ENCODE assay signal across 2 cellular contexts in the genomic region with DNA sequence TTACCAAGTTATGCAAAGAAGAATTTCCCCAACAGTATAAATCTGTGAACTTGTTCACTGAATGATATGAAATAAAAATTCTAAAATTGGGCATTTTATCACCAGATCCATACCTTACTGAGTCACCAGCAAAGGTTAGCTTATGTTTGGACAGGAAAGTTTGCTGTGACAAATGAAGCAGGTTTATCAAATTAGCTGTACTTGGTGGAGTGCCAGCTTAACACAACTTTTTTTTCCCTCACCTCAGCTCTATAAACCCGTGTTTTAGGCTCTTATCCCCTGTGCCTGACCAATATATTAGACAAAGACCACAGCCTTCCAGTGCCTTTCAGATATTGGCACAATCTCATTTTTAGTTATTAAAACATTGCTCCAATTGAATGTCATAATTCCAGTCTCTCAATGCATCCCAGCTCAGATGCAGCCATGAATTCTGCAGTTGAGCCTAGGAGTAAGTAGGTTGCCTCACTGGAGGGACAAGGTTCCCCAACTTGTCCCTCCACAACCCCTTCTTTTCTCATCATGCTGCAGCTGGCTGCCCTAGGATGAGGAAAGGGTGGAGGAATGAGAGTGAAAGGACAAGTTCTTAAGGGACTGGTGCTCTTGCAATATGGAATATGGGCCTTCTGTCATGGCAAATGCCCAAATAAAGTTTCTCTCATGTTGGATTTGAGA.
TF ChIP-seq lines count a peak whose summit lies in the region.

No MANE protein-coding gene starts in this region.

TF ChIP-seq in SK-N-SH, 30 proteins besides CTCF, POLR2A, EP300 and RAD21 (continued from another document):
- TF ChIP-seq, protein P1, sequence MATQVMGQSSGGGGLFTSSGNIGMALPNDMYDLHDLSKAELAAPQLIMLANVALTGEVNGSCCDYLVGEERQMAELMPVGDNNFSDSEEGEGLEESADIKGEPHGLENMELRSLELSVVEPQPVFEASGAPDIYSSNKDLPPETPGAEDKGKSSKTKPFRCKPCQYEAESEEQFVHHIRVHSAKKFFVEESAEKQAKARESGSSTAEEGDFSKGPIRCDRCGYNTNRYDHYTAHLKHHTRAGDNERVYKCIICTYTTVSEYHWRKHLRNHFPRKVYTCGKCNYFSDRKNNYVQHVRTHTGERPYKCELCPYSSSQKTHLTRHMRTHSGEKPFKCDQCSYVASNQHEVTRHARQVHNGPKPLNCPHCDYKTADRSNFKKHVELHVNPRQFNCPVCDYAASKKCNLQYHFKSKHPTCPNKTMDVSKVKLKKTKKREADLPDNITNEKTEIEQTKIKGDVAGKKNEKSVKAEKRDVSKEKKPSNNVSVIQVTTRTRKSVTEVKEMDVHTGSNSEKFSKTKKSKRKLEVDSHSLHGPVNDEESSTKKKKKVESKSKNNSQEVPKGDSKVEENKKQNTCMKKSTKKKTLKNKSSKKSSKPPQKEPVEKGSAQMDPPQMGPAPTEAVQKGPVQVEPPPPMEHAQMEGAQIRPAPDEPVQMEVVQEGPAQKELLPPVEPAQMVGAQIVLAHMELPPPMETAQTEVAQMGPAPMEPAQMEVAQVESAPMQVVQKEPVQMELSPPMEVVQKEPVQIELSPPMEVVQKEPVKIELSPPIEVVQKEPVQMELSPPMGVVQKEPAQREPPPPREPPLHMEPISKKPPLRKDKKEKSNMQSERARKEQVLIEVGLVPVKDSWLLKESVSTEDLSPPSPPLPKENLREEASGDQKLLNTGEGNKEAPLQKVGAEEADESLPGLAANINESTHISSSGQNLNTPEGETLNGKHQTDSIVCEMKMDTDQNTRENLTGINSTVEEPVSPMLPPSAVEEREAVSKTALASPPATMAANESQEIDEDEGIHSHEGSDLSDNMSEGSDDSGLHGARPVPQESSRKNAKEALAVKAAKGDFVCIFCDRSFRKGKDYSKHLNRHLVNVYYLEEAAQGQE (IDR thresholded peaks at IDR 0.05; ENCODE audit: low read depth, low read length) = no peak
- no peak for TF ChIP-seq NRF1 (IDR thresholded peaks at IDR 0.05; ENCODE audit: low read depth, low read length)
- no peak for TF ChIP-seq SMC3 (IDR thresholded peaks at IDR 0.05; ENCODE audit: low read depth, low read length)
- no peak for TF ChIP-seq POLR2AphosphoS5 (IDR thresholded peaks at IDR 0.05; ENCODE audit: low read depth, low read length)
- TF ChIP-seq JUND (IDR thresholded peaks at IDR 0.05) = no peak
- TF ChIP-seq CHD2 (IDR thresholded peaks at IDR 0.05; ENCODE audit: low read length, partially characterized antibody) = no peak
- TF ChIP-seq ELF1 (IDR thresholded peaks at IDR 0.05) = no peak
- no peak for TF ChIP-seq RXRA (IDR thresholded peaks at IDR 0.05; ENCODE audit: borderline replicate concordance, low read depth)
- TF ChIP-seq RFX5 (IDR thresholded peaks at IDR 0.05; ENCODE audit: low read length) = no peak
- TF ChIP-seq FOXM1 (IDR thresholded peaks at IDR 0.05; ENCODE audit: low read depth) = no peak
- no peak for TF ChIP-seq YY1 (IDR thresholded peaks at IDR 0.05; ENCODE audit: low read depth)
- no peak for TF ChIP-seq TEAD4 (IDR thresholded peaks at IDR 0.05; ENCODE audit: borderline replicate concordance, insufficient read depth)
- TF ChIP-seq, protein P2, sequence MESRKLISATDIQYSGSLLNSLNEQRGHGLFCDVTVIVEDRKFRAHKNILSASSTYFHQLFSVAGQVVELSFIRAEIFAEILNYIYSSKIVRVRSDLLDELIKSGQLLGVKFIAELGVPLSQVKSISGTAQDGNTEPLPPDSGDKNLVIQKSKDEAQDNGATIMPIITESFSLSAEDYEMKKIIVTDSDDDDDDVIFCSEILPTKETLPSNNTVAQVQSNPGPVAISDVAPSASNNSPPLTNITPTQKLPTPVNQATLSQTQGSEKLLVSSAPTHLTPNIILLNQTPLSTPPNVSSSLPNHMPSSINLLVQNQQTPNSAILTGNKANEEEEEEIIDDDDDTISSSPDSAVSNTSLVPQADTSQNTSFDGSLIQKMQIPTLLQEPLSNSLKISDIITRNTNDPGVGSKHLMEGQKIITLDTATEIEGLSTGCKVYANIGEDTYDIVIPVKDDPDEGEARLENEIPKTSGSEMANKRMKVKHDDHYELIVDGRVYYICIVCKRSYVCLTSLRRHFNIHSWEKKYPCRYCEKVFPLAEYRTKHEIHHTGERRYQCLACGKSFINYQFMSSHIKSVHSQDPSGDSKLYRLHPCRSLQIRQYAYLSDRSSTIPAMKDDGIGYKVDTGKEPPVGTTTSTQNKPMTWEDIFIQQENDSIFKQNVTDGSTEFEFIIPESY (IDR thresholded peaks at IDR 0.05; ENCODE audit: borderline replicate concordance, low read depth) = no peak
- no peak for TF ChIP-seq FOSL2 (IDR thresholded peaks at IDR 0.05; ENCODE audit: borderline replicate concordance, low read depth)
- TF ChIP-seq TAF1 (IDR thresholded peaks at IDR 0.05; ENCODE audit: borderline replicate concordance, low read depth, low read length) = no peak

TF ChIP-seq in SK-N-SH treated with all-trans-retinoic acid at 6 μM for 48 hours, 23 proteins besides CTCF, POLR2A, EP300 and RAD21 (continued from another document):
- TF ChIP-seq, protein P3, sequence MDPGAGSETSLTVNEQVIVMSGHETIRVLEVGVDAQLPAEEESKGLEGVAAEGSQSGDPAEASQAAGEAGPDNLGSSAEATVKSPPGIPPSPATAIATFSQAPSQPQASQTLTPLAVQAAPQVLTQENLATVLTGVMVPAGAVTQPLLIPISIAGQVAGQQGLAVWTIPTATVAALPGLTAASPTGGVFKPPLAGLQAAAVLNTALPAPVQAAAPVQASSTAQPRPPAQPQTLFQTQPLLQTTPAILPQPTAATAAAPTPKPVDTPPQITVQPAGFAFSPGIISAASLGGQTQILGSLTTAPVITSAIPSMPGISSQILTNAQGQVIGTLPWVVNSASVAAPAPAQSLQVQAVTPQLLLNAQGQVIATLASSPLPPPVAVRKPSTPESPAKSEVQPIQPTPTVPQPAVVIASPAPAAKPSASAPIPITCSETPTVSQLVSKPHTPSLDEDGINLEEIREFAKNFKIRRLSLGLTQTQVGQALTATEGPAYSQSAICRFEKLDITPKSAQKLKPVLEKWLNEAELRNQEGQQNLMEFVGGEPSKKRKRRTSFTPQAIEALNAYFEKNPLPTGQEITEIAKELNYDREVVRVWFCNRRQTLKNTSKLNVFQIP (CRISPR knock-in tag; IDR thresholded peaks at IDR 0.05; ENCODE audit: borderline replicate concordance, low read depth) = no peak
- TF ChIP-seq ZNF8 (CRISPR knock-in tag; IDR thresholded peaks at IDR 0.05) (no peak), ESRRG (CRISPR knock-in tag; IDR thresholded peaks at IDR 0.05) (no peak), PPARA (CRISPR knock-in tag; IDR thresholded peaks at IDR 0.05; ENCODE audit: borderline replicate concordance) (no peak), CSDC2 (CRISPR knock-in tag; IDR thresholded peaks at IDR 0.05) (no peak), GLIS3 (CRISPR knock-in tag; IDR thresholded peaks at IDR 0.05) (no peak), ZNF565 (CRISPR knock-in tag; conservative IDR thresholded peaks at IDR 0.05; ENCODE audit: low read depth) (no peak), SNAI2 (CRISPR knock-in tag; IDR thresholded peaks at IDR 0.05) (no peak), ZFP3 (CRISPR knock-in tag; IDR thresholded peaks at IDR 0.05) (no peak), BACH2 (CRISPR knock-in tag; IDR thresholded peaks at IDR 0.05; ENCODE audit: borderline replicate concordance) (no peak), ARNTL (CRISPR knock-in tag; IDR thresholded peaks at IDR 0.05; ENCODE audit: borderline replicate concordance, low read depth) (no peak)
- TF ChIP-seq, protein P4, sequence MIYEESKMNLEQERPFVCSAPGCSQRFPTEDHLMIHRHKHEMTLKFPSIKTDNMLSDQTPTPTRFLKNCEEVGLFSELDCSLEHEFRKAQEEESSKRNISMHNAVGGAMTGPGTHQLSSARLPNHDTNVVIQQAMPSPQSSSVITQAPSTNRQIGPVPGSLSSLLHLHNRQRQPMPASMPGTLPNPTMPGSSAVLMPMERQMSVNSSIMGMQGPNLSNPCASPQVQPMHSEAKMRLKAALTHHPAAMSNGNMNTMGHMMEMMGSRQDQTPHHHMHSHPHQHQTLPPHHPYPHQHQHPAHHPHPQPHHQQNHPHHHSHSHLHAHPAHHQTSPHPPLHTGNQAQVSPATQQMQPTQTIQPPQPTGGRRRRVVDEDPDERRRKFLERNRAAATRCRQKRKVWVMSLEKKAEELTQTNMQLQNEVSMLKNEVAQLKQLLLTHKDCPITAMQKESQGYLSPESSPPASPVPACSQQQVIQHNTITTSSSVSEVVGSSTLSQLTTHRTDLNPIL (CRISPR knock-in tag; IDR thresholded peaks at IDR 0.05; ENCODE audit: low read depth) = no peak
